Comparison of ENCODE assay signal across 22 cellular contexts in genomic region chr1:42806593-42806992, GRCh38. TPM values are rescaled to one million over a fixed set of nuclear protein-coding genes. Genes with fewer than 3 reads are reported as not detected.
"Had no signal": no experiment of that assay in that cellular context is flagged by ENCODE, and none has a peak within 500 bp of the region (broad histone marks: within the 10 kb centered on the region; RNA-seq: fewer than 3 reads in every experiment).

No MANE protein-coding gene starts in this region.

- H3K9me3 Mint-ChIP-seq: activated B cell treated with CpG ODN at 0.5 μM for 24 hours; activated T-helper 1 cell treated with anti-CD3 and anti-CD28 coated beads, Interleukin-12 subunit alpha, Interleukin-12 subunit beta, Interleukin-2, Interleukin-4 antibody, amounts not matched to agents 30 ng/mL and 10 ng/mL and 1 ng/mL, durations not matched to agents 14 hours and 24 hours and 36 hours had no signal

- H3K4me3 Mint-ChIP-seq: activated B cell treated with CpG ODN at 0.5 μM for 24 hours; activated CD4-positive, alpha-beta T cell treated with anti-CD3 and anti-CD28 coated beads, Interleukin-2, amount 10 ng/mL, durations not matched to agents 24 days and 14 days; activated naive CD8-positive, alpha-beta T cell treated with anti-CD3 and anti-CD28 coated beads for 36 hours; activated T-helper 1 cell treated with anti-CD3 and anti-CD28 coated beads, Interleukin-12 subunit alpha, Interleukin-12 subunit beta, Interleukin-2, Interleukin-4 antibody, amounts not matched to agents 30 ng/mL and 10 ng/mL and 1 ng/mL, durations not matched to agents 14 hours and 24 hours and 36 hours; neural progenitor cell had no signal

- H3K4me1 ChIP-seq: foreskin keratinocyte, left lung, neural progenitor cell, prostate gland, right atrium auricular region, tibial artery had no signal

- H3K4me1 Mint-ChIP-seq: activated B cell treated with CpG ODN at 0.5 μM for 24 hours had no signal

- H3K27ac Mint-ChIP-seq: activated B cell treated with CpG ODN at 0.5 μM for 24 hours; activated CD4-positive, alpha-beta T cell treated with anti-CD3 and anti-CD28 coated beads, Interleukin-2, amount 10 ng/mL, durations not matched to agents 24 days and 14 days; activated naive CD8-positive, alpha-beta T cell treated with anti-CD3 and anti-CD28 coated beads for 36 hours; activated T-helper 1 cell treated with anti-CD3 and anti-CD28 coated beads, Interleukin-12 subunit alpha, Interleukin-12 subunit beta, Interleukin-2, Interleukin-4 antibody, amounts not matched to agents 30 ng/mL and 10 ng/mL and 1 ng/mL, durations not matched to agents 14 hours and 24 hours and 36 hours; naive B cell; neural progenitor cell had no signal

- H3K36me3 ChIP-seq: prostate gland had no signal

- ATAC-seq: foreskin keratinocyte, left lung had no signal

- H3K27me3 ChIP-seq: foreskin keratinocyte, left lung, neural progenitor cell, right atrium auricular region, tibial artery had no signal

- H3K27me3 Mint-ChIP-seq: activated B cell treated with CpG ODN at 0.5 μM for 24 hours; activated naive CD8-positive, alpha-beta T cell treated with anti-CD3 and anti-CD28 coated beads for 36 hours; naive B cell had no signal

- H3K27ac ChIP-seq: epithelial cell of prostate, foreskin keratinocyte, left lung, neural progenitor cell, prostate gland, right atrium auricular region, tibial artery had no signal

- H3K4me3 ChIP-seq: left lung, neural progenitor cell, prostate gland, right atrium auricular region, tibial artery had no signal

- H3K9me3 ChIP-seq: left lung, prostate gland, right atrium auricular region, tibial artery had no signal

- DNase-seq: activated B cell treated with CpG ODN at 0.5 μM for 24 hours; activated CD4-positive, alpha-beta T cell treated with anti-CD3 and anti-CD28 coated beads, Interleukin-2, amount 10 ng/mL, durations not matched to agents 24 days and 14 days; activated gamma-delta T cell treated with Interleukin-2 at 50 U/mL for 16 hours; activated naive CD8-positive, alpha-beta T cell treated with anti-CD3 and anti-CD28 coated beads for 36 hours; amniotic stem cell; glutamatergic neuron; hypothalamus; kidney; left lung; midbrain; naive B cell; stimulated activated CD4-positive, alpha-beta T cell treated with anti-CD3 and anti-CD28 coated beads, Interleukin-2, amount 100 ng/mL, for 24 hours; stimulated activated naive CD4-positive, alpha-beta T cell treated with Interleukin-2 at 50 U/mL for 16 hours; tibial artery had no signal

RNA-seq across cellular contexts. Expression of gene TMEM269, which starts 21.8 kb away (rescaled TPM):
- total RNA-seq: activated CD4-positive, alpha-beta T cell treated with anti-CD3 and anti-CD28 coated beads, Interleukin-2, amount 10 ng/mL, durations not matched to agents 24 days and 14 days; dermis microvascular lymphatic vessel endothelial cell; foreskin keratinocyte; lung microvascular endothelial cell; right atrium auricular region had no signal
